ENCODE assay signal across 26 cellular contexts in the genomic region with DNA sequence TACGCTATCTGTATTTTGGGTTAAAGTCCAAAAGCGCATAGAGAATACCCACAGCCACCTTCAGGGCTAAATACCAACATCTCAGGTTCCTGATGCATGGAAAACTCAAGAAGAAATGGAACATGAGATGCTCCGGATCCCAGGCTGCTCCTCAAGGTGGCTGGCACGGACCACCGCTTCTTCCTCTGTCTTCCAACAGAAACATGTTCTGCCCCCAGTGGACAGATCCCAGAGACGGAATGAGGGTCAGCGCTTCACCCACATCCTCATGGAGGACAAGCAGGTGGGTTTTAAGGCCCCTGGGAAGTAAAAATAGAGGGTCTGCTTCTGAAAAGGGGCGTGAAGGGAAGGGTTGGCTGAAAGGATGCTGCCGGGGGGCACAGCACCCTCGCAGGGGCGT. TPM values are rescaled to one million over a fixed set of nuclear protein-coding genes. Genes with fewer than 3 reads are reported as not detected.
A peak's percentile ranks its signal among the peaks of the same experiment; 100 is the strongest.
DNase-seq lines count a peak whose midpoint lies in the region; ATAC-seq and TF ChIP-seq lines count a peak whose summit lies in the region.
"Had no signal": no experiment of that assay in that cellular context is flagged by ENCODE, and none has a peak within 500 bp of the region (broad histone marks: within the 10 kb centered on the region; RNA-seq: fewer than 3 reads in every experiment).

No MANE protein-coding gene starts in this region.

- no peaks in the 10 kb centered on the region for H3K9me3 Mint-ChIP-seq in activated naive CD4-positive, alpha-beta T cell treated with anti-CD3 and anti-CD28 coated beads for 36 hours
- peaks cover 0 to 2% of the 10 kb centered on the region in 2 donors for H3K9me3 Mint-ChIP-seq in activated T-cell treated with anti-CD3 and anti-CD28 coated beads, Interleukin-2, amount 50 U/mL, for 72 hours
- H3K9me3 Mint-ChIP-seq: CD4-positive, alpha-beta T cell; GM23338 had no signal

- H3K4me1 Mint-ChIP-seq in activated naive CD4-positive, alpha-beta T cell treated with anti-CD3 and anti-CD28 coated beads for 36 hours (ENCODE audit: low read depth), result no peaks in the 10 kb centered on the region
- no peaks in the 10 kb centered on the region for H3K4me1 Mint-ChIP-seq in activated T-cell treated with anti-CD3 and anti-CD28 coated beads, Interleukin-2, amount 50 U/mL, for 72 hours (ENCODE audit: low read depth)

- WGBS in smooth muscle cell (ENCODE audit: low lambda C conversion rate), result 92% methylated on average over 11 of the region's 11 CpGs

- H3K79me2 ChIP-seq in smooth muscle cell (ENCODE audit: low read depth), result peaks cover 96% of the 10 kb centered on the region

- H3K9ac ChIP-seq in muscle layer of colon (ENCODE audit: low read length), result no peak overlapping the region
- no peak overlapping the region for H3K9ac ChIP-seq in smooth muscle cell (ENCODE audit: low read depth)
- H3K9ac ChIP-seq: BLaER1 had no signal

- no peak overlapping the region for H3K27ac Mint-ChIP-seq in activated naive CD4-positive, alpha-beta T cell treated with anti-CD3 and anti-CD28 coated beads for 36 hours
- H3K27ac Mint-ChIP-seq in activated T-cell treated with anti-CD3 and anti-CD28 coated beads, Interleukin-2, amount 50 U/mL, for 72 hours, result no peak overlapping the region
- H3K27ac Mint-ChIP-seq: CD4-positive, alpha-beta T cell; GM23338 had no signal

- peaks cover 100% of the 10 kb centered on the region for H4K20me1 ChIP-seq in smooth muscle cell (ENCODE audit: low read depth)
- H4K20me1 ChIP-seq: BLaER1 had no signal

- H3K36me3 ChIP-seq in muscle layer of colon (ENCODE audit: insufficient read depth, low read length), result no peaks in the 10 kb centered on the region
- peaks cover under 1% of the 10 kb centered on the region for H3K36me3 ChIP-seq in smooth muscle cell (ENCODE audit: low read depth)
- H3K36me3 ChIP-seq: BLaER1, HAP-1 had no signal

- H3K27me3 ChIP-seq in muscle layer of colon (ENCODE audit: control insufficient read depth in 1 of 2, insufficient read depth in 2 of 2, low read length in 2 of 2) (no peaks in the 10 kb centered on the region), smooth muscle cell (ENCODE audit: low read depth) (no peaks in the 10 kb centered on the region)
- H3K27me3 ChIP-seq: BLaER1 had no signal

- DNase-seq in coronary artery (ENCODE audit: low spot score) (peak; percentile 45), smooth muscle cell (lab: John Stamatoyannopoulos, UW; ENCODE audit: unreplicated experiment) (no peak), NCI-H1694 (lab: John Stamatoyannopoulos, UW) (no peak), DMS79 (lab: John Stamatoyannopoulos, UW) (no peak)
- DNase-seq in activated naive CD4-positive, alpha-beta T cell treated with anti-CD3 and anti-CD28 coated beads for 36 hours, result no peak
- no peak for DNase-seq in activated T-cell treated with anti-CD3 and anti-CD28 coated beads, Interleukin-2, amount 50 U/mL, for 72 hours
- DNase-seq: ACHN; Caco-2; CD4-positive, alpha-beta T cell; DMS 273 treated with DMSO at 0.1 percent for 48 hours; DND-41; KBM-7; MM.1S; NCI-H1092; NCI-H1436; NCI-H1930; NCI-H226; NCI-H510A treated with DMSO at 0.1 percent for 48 hours; NCI-H748 treated with DMSO at 0.1 percent for 48 hours; NK-92 treated with Interleukin-12 subunit alpha and Interleukin-12 subunit beta, amount 100 ng/mL, for 24 hours; SIG-M5 had no signal

- H3K9me3 ChIP-seq in muscle layer of colon (ENCODE audit: low read length) (no peaks in the 10 kb centered on the region), smooth muscle cell (replicated peaks; ENCODE audit: low read depth) (no peaks in the 10 kb centered on the region)
- H3K9me3 ChIP-seq: BLaER1, Caco-2, HAP-1 had no signal

- TF ChIP-seq CTCF in coronary artery (IDR thresholded peaks at IDR 0.05) (no peak), smooth muscle cell (IDR thresholded peaks at IDR 0.05; ENCODE audit: borderline replicate concordance, insufficient read depth, poor library complexity, severe bottlenecking) (no peak)

- H3K4me3 Mint-ChIP-seq in activated naive CD4-positive, alpha-beta T cell treated with anti-CD3 and anti-CD28 coated beads for 36 hours, result no peak overlapping the region
- no peak overlapping the region for H3K4me3 Mint-ChIP-seq in activated T-cell treated with anti-CD3 and anti-CD28 coated beads, Interleukin-2, amount 50 U/mL, for 72 hours
- H3K4me3 Mint-ChIP-seq: CD4-positive, alpha-beta T cell; GM23338 had no signal

- H3K4me1 ChIP-seq in muscle layer of colon (ENCODE audit: insufficient read depth, low read length), result peaks cover 66% of the 10 kb centered on the region
- peaks cover 15% of the 10 kb centered on the region for H3K4me1 ChIP-seq in smooth muscle cell (ENCODE audit: low read depth)
- H3K4me1 ChIP-seq: Caco-2, HAP-1 had no signal

- H3K4me3 ChIP-seq in coronary artery (no peak overlapping the region), muscle layer of colon (ENCODE audit: low read depth in 1 of 2, low read length in 2 of 2) (no peak overlapping the region), smooth muscle cell (no peak overlapping the region)
- H3K4me3 ChIP-seq: BLaER1, GM23338, HAP-1 had no signal

- CTCF ChIA-PET in activated naive CD4-positive, alpha-beta T cell treated with anti-CD3 and anti-CD28 coated beads for 36 hours (lab: Charles Lee), result no interaction called here

- H3K27me3 Mint-ChIP-seq in activated naive CD4-positive, alpha-beta T cell treated with anti-CD3 and anti-CD28 coated beads for 36 hours (ENCODE audit: low read depth), result peaks cover 8% of the 10 kb centered on the region
- peaks cover 33% of the 10 kb centered on the region for H3K27me3 Mint-ChIP-seq in activated T-cell treated with anti-CD3 and anti-CD28 coated beads, Interleukin-2, amount 50 U/mL, for 72 hours (ENCODE audit: low read depth)

- H2AFZ ChIP-seq in smooth muscle cell (ENCODE audit: low read depth), result no peak overlapping the region
- H2AFZ ChIP-seq: GM23338 had no signal

- peaks cover 44% of the 10 kb centered on the region for H3F3A ChIP-seq in smooth muscle cell (ENCODE audit: low read depth)

- no peak for ATAC-seq in activated T-cell treated with anti-CD3 and anti-CD28 coated beads, Interleukin-2, amount 50 U/mL, for 72 hours (replicated peaks in 1 of 2)
- ATAC-seq: GM23338, Panc1 had no signal

- H3K36me3 Mint-ChIP-seq in activated naive CD4-positive, alpha-beta T cell treated with anti-CD3 and anti-CD28 coated beads for 36 hours (ENCODE audit: low read depth), result no peaks in the 10 kb centered on the region
- peaks cover 2% of the 10 kb centered on the region in 2 donors for H3K36me3 Mint-ChIP-seq in activated T-cell treated with anti-CD3 and anti-CD28 coated beads, Interleukin-2, amount 50 U/mL, for 72 hours (ENCODE audit: insufficient read depth in 2 of 2)

- H3K27ac ChIP-seq in coronary artery (peak overlapping the region in 1 of 2 donors; percentile 68), muscle layer of colon (ENCODE audit: low read depth, low read length) (peak overlapping the region; percentile 86), smooth muscle cell (ENCODE audit: low read depth) (peak overlapping the region; percentile 46)
- H3K27ac ChIP-seq: BLaER1 had no signal

- intact Hi-C loops in activated naive CD4-positive, alpha-beta T cell treated with anti-CD3 and anti-CD28 coated beads for 36 hours (cut with micrococcal nuclease), result no loop called here

- H3K4me2 ChIP-seq in smooth muscle cell, result no peak overlapping the region
- H3K4me2 ChIP-seq: BLaER1, GM23338 had no signal

RNA-seq across cellular contexts. Expression of a gene that starts 17.3 kb away (rescaled TPM):
- total RNA-seq in smooth muscle cell, result 4,372 and 5,353 TPM in 2 replicates
- 1,844 and 2,409 TPM in 2 replicates for polyA plus RNA-seq in smooth muscle cell
- total RNA-seq in activated naive CD4-positive, alpha-beta T cell treated with anti-CD3 and anti-CD28 coated beads for 36 hours, result under 1 TPM in 1 of 2 experiments, not detected in 1; 0.07 TPM
- under 1 TPM in 1 of 2 donors, not detected in 1; 0.19 TPM for total RNA-seq in activated T-cell treated with anti-CD3 and anti-CD28 coated beads, Interleukin-2, amount 50 U/mL, for 72 hours

RNA-seq across cellular contexts. Expression of a gene that starts 17.4 kb away (rescaled TPM):
- total RNA-seq in smooth muscle cell, result 1,456 and 1,535 TPM in 2 replicates
- 2,012 and 2,786 TPM in 2 replicates for polyA plus RNA-seq in smooth muscle cell
- not detected for total RNA-seq in activated naive CD4-positive, alpha-beta T cell treated with anti-CD3 and anti-CD28 coated beads for 36 hours
- not detected for total RNA-seq in activated T-cell treated with anti-CD3 and anti-CD28 coated beads, Interleukin-2, amount 50 U/mL, for 72 hours
- total RNA-seq: CD4-positive, alpha-beta T cell had no signal

Comparison
In these comparisons a context has a peak if more than half of its experiments do, and no peak if none do; other contexts are left out.
1. RNA of a gene that starts 17.3 kb away (total RNA-seq): 4,372 to 5,353 TPM in smooth muscle cell; 0.19 TPM in activated T-cell treated with anti-CD3 and anti-CD28 coated beads, Interleukin-2, amount 50 U/mL, for 72 hours and 0.07 TPM in activated naive CD4-positive, alpha-beta T cell treated with anti-CD3 and anti-CD28 coated beads for 36 hours; every median in the first group is over 1,000 times any median in the second.
2. RNA of a gene that starts 17.4 kb away (total RNA-seq): 1,456 to 1,535 TPM in smooth muscle cell; not detected in activated naive CD4-positive, alpha-beta T cell treated with anti-CD3 and anti-CD28 coated beads for 36 hours and not detected in activated T-cell treated with anti-CD3 and anti-CD28 coated beads, Interleukin-2, amount 50 U/mL, for 72 hours; every median in the first group is over 1,000 times any median in the second.